35 cellular contexts compared by ENCODE assay signal in genomic region chr4:37510626-37511025, GRCh38.
"Had no signal": no experiment of that assay in that cellular context is flagged by ENCODE, and none has a peak within 500 bp of the region (broad histone marks: within the 10 kb centered on the region; RNA-seq: fewer than 3 reads in every experiment).

No MANE protein-coding gene starts in this region.

- H3K27ac Mint-ChIP-seq: activated B cell treated with CpG ODN at 0.5 μM for 24 hours; activated CD4-positive, alpha-beta memory T cell treated with anti-CD3 and anti-CD28 coated beads for 36 hours; activated CD4-positive, alpha-beta T cell treated with anti-CD3 and anti-CD28 coated beads, Interleukin-2, amount 10 ng/mL, durations not matched to agents 24 days and 14 days; activated CD8-positive, alpha-beta T cell treated with anti-CD3 and anti-CD28 coated beads for 36 hours; activated naive CD4-positive, alpha-beta T cell treated with anti-CD3 and anti-CD28 coated beads for 36 hours; activated naive CD4-positive, alpha-beta T cell treated with anti-CD3 and anti-CD28 coated beads, Interleukin-2, amount 50 U/mL, for 72 hours; activated naive CD8-positive, alpha-beta T cell treated with anti-CD3 and anti-CD28 coated beads for 36 hours; activated T-cell treated with anti-CD3 and anti-CD28 coated beads, Interleukin-2, amount 50 U/mL, for 72 hours; activated T-helper 1 cell treated with anti-CD3 and anti-CD28 coated beads, Interleukin-12 subunit alpha, Interleukin-12 subunit beta, Interleukin-2, Interleukin-4 antibody, amounts not matched to agents 30 ng/mL and 10 ng/mL and 1 ng/mL, durations not matched to agents 14 hours and 24 hours and 36 hours; activated T-helper 17 cell treated with anti-CD3 and anti-CD28 coated beads, Interleukin-2, amount 50 U/mL, for 72 hours; T-helper 1 cell treated with Interleukin-12 subunit alpha and Interleukin-12 subunit beta and Interleukin-4 antibody, amounts not matched to agents 30 μg/mL and 1 μg/mL, for 36 hours; T-helper 2 cell treated with Interferon-gamma antibody and Interleukin-4, amounts not matched to agents 5 μg/mL and 100 μg/mL, for 36 hours had no signal

- H3K27me3 ChIP-seq: adrenal gland, body of pancreas, brain microvascular endothelial cell, breast epithelium had no signal

- H3K36me3 ChIP-seq: adrenal gland, brain microvascular endothelial cell, breast epithelium had no signal

- H3K4me3 Mint-ChIP-seq: activated B cell treated with CpG ODN at 0.5 μM for 24 hours; activated CD4-positive, alpha-beta memory T cell treated with anti-CD3 and anti-CD28 coated beads for 36 hours; activated CD4-positive, alpha-beta T cell treated with anti-CD3 and anti-CD28 coated beads, Interleukin-2, amount 10 ng/mL, durations not matched to agents 24 days and 14 days; activated CD8-positive, alpha-beta T cell treated with anti-CD3 and anti-CD28 coated beads for 36 hours; activated naive CD4-positive, alpha-beta T cell treated with anti-CD3 and anti-CD28 coated beads for 36 hours; activated naive CD8-positive, alpha-beta T cell treated with anti-CD3 and anti-CD28 coated beads for 36 hours; activated T-cell treated with anti-CD3 and anti-CD28 coated beads, Interleukin-2, amount 50 U/mL, for 4 hours; activated T-cell treated with anti-CD3 and anti-CD28 coated beads, Interleukin-2, amount 50 U/mL, for 72 hours; activated T-helper 1 cell treated with anti-CD3 and anti-CD28 coated beads, Interleukin-12 subunit alpha, Interleukin-12 subunit beta, Interleukin-2, Interleukin-4 antibody, amounts not matched to agents 30 ng/mL and 10 ng/mL and 1 ng/mL, durations not matched to agents 14 hours and 24 hours and 36 hours; activated T-helper 17 cell treated with anti-CD3 and anti-CD28 coated beads, Interleukin-2, amount 50 U/mL, for 72 hours; T-helper 1 cell treated with Interleukin-12 subunit alpha and Interleukin-12 subunit beta and Interleukin-4 antibody, amounts not matched to agents 30 μg/mL and 1 μg/mL, for 36 hours; T-helper 2 cell treated with Interferon-gamma antibody and Interleukin-4, amounts not matched to agents 5 μg/mL and 100 μg/mL, for 36 hours had no signal

- H3K4me1 Mint-ChIP-seq: activated B cell treated with CpG ODN at 0.5 μM for 24 hours; activated CD4-positive, alpha-beta T cell treated with anti-CD3 and anti-CD28 coated beads, Interleukin-2, amount 10 ng/mL, durations not matched to agents 24 days and 14 days; activated naive CD8-positive, alpha-beta T cell treated with anti-CD3 and anti-CD28 coated beads for 36 hours; activated T-helper 17 cell treated with anti-CD3 and anti-CD28 coated beads, Interleukin-2, amount 50 U/mL, for 72 hours had no signal

- H3K4me3 ChIP-seq: adrenal gland, body of pancreas, breast epithelium had no signal

- DNase-seq: activated B cell treated with CpG ODN at 0.5 μM for 24 hours; activated CD4-positive, alpha-beta memory T cell treated with anti-CD3 and anti-CD28 coated beads for 36 hours; activated CD4-positive, alpha-beta T cell treated with anti-CD3 and anti-CD28 coated beads for 4 hours; activated CD4-positive, alpha-beta T cell treated with anti-CD3 and anti-CD28 coated beads, Interleukin-2, amount 10 ng/mL, durations not matched to agents 24 days and 14 days; activated CD4-positive, alpha-beta T cell treated with anti-CD3 and anti-CD28 coated beads, Interleukin-2, amount 50 U/mL, for 1 hour; activated CD4-positive, alpha-beta T cell treated with anti-CD3 and anti-CD28 coated beads, Interleukin-2, amount 50 U/mL, for 4 hours; activated CD4-positive, CD25-positive, alpha-beta regulatory T cell treated with anti-CD3 and anti-CD28 coated beads, Interleukin-2, amount 50 U/mL, for 72 hours; activated CD8-positive, alpha-beta memory T cell treated with anti-CD3 and anti-CD28 coated beads, Interleukin-2, amount 50 U/mL, for 4 hours; activated CD8-positive, alpha-beta T cell treated with anti-CD3 and anti-CD28 coated beads for 36 hours; activated effector memory CD4-positive, alpha-beta T cell treated with anti-CD3 and anti-CD28 coated beads, Interleukin-2, amount 50 U/mL, for 16 hours; activated gamma-delta T cell treated with Interleukin-2 at 50 U/mL for 16 hours; activated naive CD4-positive, alpha-beta T cell; activated naive CD4-positive, alpha-beta T cell treated with anti-CD3 and anti-CD28 coated beads for 36 hours; activated naive CD4-positive, alpha-beta T cell treated with anti-CD3 and anti-CD28 coated beads, Interleukin-2, amount 50 U/mL, for 16 hours; activated naive CD8-positive, alpha-beta T cell treated with anti-CD3 and anti-CD28 coated beads for 36 hours; activated T-cell treated with anti-CD3 and anti-CD28 coated beads for 4 hours; activated T-cell treated with anti-CD3 and anti-CD28 coated beads, Interleukin-2, amount 50 U/mL, for 1 hour; activated T-cell treated with anti-CD3 and anti-CD28 coated beads, Interleukin-2, amount 50 U/mL, for 4 hours; activated T-cell treated with anti-CD3 and anti-CD28 coated beads, Interleukin-2, amount 50 U/mL, for 72 hours; adrenal gland; amniotic stem cell; aorta; body of pancreas; brain microvascular endothelial cell; central memory CD4-positive, alpha-beta T cell; T-helper 1 cell; T-helper 2 cell; T-helper 9 cell had no signal

- H3K4me1 ChIP-seq: adrenal gland, body of pancreas, breast epithelium had no signal

- H3K9me3 ChIP-seq: adrenal gland, body of pancreas, breast epithelium had no signal

- H3K27ac ChIP-seq: adrenal gland, body of pancreas, brain microvascular endothelial cell, breast epithelium, VCaP had no signal

- ATAC-seq: activated CD8-positive, alpha-beta T cell treated with anti-CD3 and anti-CD28 coated beads for 36 hours; activated naive CD4-positive, alpha-beta T cell treated with anti-CD3 and anti-CD28 coated beads, Interleukin-2, amount 50 U/mL, for 72 hours; activated T-cell treated with anti-CD3 and anti-CD28 coated beads, Interleukin-2, amount 50 U/mL, for 4 hours; activated T-cell treated with anti-CD3 and anti-CD28 coated beads, Interleukin-2, amount 50 U/mL, for 72 hours; activated T-helper 17 cell treated with anti-CD3 and anti-CD28 coated beads, Interleukin-2, amount 50 U/mL, for 72 hours; body of pancreas had no signal
